15 cellular contexts compared by ENCODE assay signal in the genomic region with DNA sequence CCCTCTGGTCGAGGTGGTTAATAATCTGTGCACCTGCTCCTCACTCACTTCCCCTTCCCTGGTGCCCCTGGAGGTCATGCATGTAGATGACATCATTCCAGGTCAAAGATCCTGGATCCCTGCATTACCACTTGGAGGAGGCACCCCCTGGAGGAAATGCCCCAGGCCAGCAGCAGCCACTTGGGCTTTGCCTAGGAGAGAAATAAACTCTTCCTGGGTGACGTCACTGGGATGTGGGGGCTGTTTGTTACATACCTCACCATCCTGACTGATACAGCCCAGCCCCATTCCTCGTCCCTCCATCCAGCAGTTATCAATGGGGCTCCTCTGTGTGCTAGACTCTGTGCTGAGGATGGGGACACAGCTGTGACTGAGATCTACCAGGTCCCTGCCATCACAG.
"Had no signal": no experiment of that assay in that cellular context is flagged by ENCODE, and none has a peak within 500 bp of the region (broad histone marks: within the 10 kb centered on the region; RNA-seq: fewer than 3 reads in every experiment).

No MANE protein-coding gene starts in this region.

- H3K4me1 ChIP-seq: adrenal gland, suprapubic skin, upper lobe of left lung had no signal

- H3K27ac Mint-ChIP-seq: activated naive CD4-positive, alpha-beta T cell treated with anti-CD3 and anti-CD28 coated beads for 36 hours; naive B cell; T-helper 2 cell treated with Interferon-gamma antibody and Interleukin-4, amounts not matched to agents 5 μg/mL and 100 μg/mL, for 36 hours had no signal

- H3K4me3 Mint-ChIP-seq: activated naive CD4-positive, alpha-beta T cell treated with anti-CD3 and anti-CD28 coated beads for 36 hours; naive B cell; T-helper 2 cell treated with Interferon-gamma antibody and Interleukin-4, amounts not matched to agents 5 μg/mL and 100 μg/mL, for 36 hours had no signal

- H3K4me1 Mint-ChIP-seq: naive B cell had no signal

- H3K9me3 ChIP-seq: adrenal gland, spleen, suprapubic skin, upper lobe of left lung had no signal

- H3K36me3 ChIP-seq: adrenal gland, spleen, suprapubic skin, upper lobe of left lung had no signal

- H3K9me3 Mint-ChIP-seq: activated naive CD4-positive, alpha-beta T cell treated with anti-CD3 and anti-CD28 coated beads for 36 hours; T-helper 2 cell treated with Interferon-gamma antibody and Interleukin-4, amounts not matched to agents 5 μg/mL and 100 μg/mL, for 36 hours had no signal

- H3K27me3 ChIP-seq: adrenal gland, upper lobe of left lung had no signal

- H3K4me3 ChIP-seq: adrenal gland, spleen, suprapubic skin, upper lobe of left lung had no signal

- H3K36me3 Mint-ChIP-seq: naive B cell had no signal

- H3K27ac ChIP-seq: adrenal gland, epithelial cell of prostate, spleen, suprapubic skin, upper lobe of left lung had no signal

- DNase-seq: activated CD4-positive, alpha-beta T cell treated with anti-CD3 and anti-CD28 coated beads, Interleukin-2, amount 50 U/mL, for 1 hour; activated naive CD4-positive, alpha-beta T cell treated with anti-CD3 and anti-CD28 coated beads for 36 hours; caudate nucleus; cortex of kidney; effector memory CD4-positive, alpha-beta T cell; midbrain; naive B cell; right cardiac atrium; spleen; stimulated activated naive CD8-positive, alpha-beta T cell treated with anti-CD3 and anti-CD28 coated beads, Interleukin-15, Interleukin-2, amounts not matched to agents 100 U/mL and 50 U/mL, for 24 hours had no signal
